ENCODE assay signal across 8 cellular contexts in genomic region chr20:54062812-54063280, GRCh38. TPM values are rescaled to one million over a fixed set of nuclear protein-coding genes. Genes with fewer than 3 reads are reported as not detected.
DNase-seq lines count a peak whose midpoint lies in the region; ATAC-seq and TF ChIP-seq lines count a peak whose summit lies in the region.

No MANE protein-coding gene starts in this region.

- H3K9me3 Mint-ChIP-seq in mesothelial cell of epicardium, result no peaks in the 10 kb centered on the region

- peaks cover 5% of the 10 kb centered on the region for H3K4me1 Mint-ChIP-seq in mesothelial cell of epicardium

- peak; percentile 20 for TF ChIP-seq CTCF in GM13976 (IDR thresholded peaks at IDR 0.05; ENCODE audit: borderline replicate concordance, control extremely low read depth, extremely low read depth, insufficient read depth, missing control alignments)
- peak; percentile 19 for TF ChIP-seq CTCF in mesothelial cell of epicardium (IDR thresholded peaks at IDR 0.05; ENCODE audit: unreplicated experiment)

- peak; percentile 34 for ATAC-seq in HG03460 (IDR thresholded peaks at IDR 0.05; ENCODE audit: unreplicated experiment)
- no peak for ATAC-seq in HG03139 (IDR thresholded peaks at IDR 0.05; ENCODE audit: unreplicated experiment)
- no peak for ATAC-seq in GM21619 (IDR thresholded peaks at IDR 0.05; ENCODE audit: unreplicated experiment)

- DNase-seq in AG08395 (ENCODE audit: low spot score) (peak; percentile 67), GM13976 (ENCODE audit: low spot score) (peak; percentile 60), OCI-M2 (lab: John Stamatoyannopoulos, UW; ENCODE audit: unreplicated experiment) (peak; percentile 30), dermis blood vessel endothelial cell (peak; percentile 64), mesothelial cell of epicardium (ENCODE audit: low spot score in 2 of 2, unreplicated experiment in 2 of 2) (no peak)

- peaks cover 3% of the 10 kb centered on the region for H3K27me3 Mint-ChIP-seq in mesothelial cell of epicardium (ENCODE audit: low read depth)

- no peaks in the 10 kb centered on the region for H3K36me3 Mint-ChIP-seq in mesothelial cell of epicardium

- no peak overlapping the region for H3K4me3 Mint-ChIP-seq in mesothelial cell of epicardium

- no peak overlapping the region for H3K27ac Mint-ChIP-seq in mesothelial cell of epicardium

- in situ Hi-C loops in GM13976 (cut with MboI; ENCODE audit: low sequenced_read_pairs, unreplicated experiment), result loop anchor here (5.0 to 25.0 kb wide), 3 partner anchors 116 to 651 kb away; no protein-coding TSS in a partner anchor

RNA-seq across cellular contexts. Expression of gene BCAS1, which starts 7.5 kb away (rescaled TPM):
- not detected in 2 replicates for total RNA-seq in dermis blood vessel endothelial cell
- total RNA-seq in mesothelial cell of epicardium, result 0.18 to 0.20 TPM (median 0.20 TPM) in 3 replicates

Comparison
In these comparisons a context has a peak if more than half of its experiments do, and no peak if none do; other contexts are left out.
1. DNase-seq: peak in AG08395 (single experiment), GM13976 (single experiment), OCI-M2 (single experiment) and dermis blood vessel endothelial cell (single experiment); none in mesothelial cell of epicardium (0 of 2).